14 cellular contexts compared by ENCODE assay signal in genomic region chr17:47803201-47803600, GRCh38. TPM values are rescaled to one million over a fixed set of nuclear protein-coding genes. Genes with fewer than 3 reads are reported as not detected.
"Had no signal": no experiment of that assay in that cellular context is flagged by ENCODE, and none has a peak within 500 bp of the region (broad histone marks: within the 10 kb centered on the region; RNA-seq: fewer than 3 reads in every experiment).

No MANE protein-coding gene starts in this region.

- DNase-seq: heart right ventricle; left ventricle myocardium inferior; lower lobe of right lung; naive B cell; occipital lobe; pancreas; small intestine; stimulated activated CD4-positive, alpha-beta T cell treated with anti-CD3 and anti-CD28 coated beads, Interleukin-12 subunit alpha, Interleukin-12 subunit beta, amount 100 ng/mL, for 4 hours; stimulated activated naive CD4-positive, alpha-beta T cell treated with Interleukin-2 at 50 U/mL for 16 hours; thyroid gland; uterus had no signal

RNA-seq across cellular contexts. Expression of gene LRRC46, which starts 28.3 kb away (rescaled TPM):
- total RNA-seq: frontal cortex, glomerular endothelial cell, occipital lobe, pulmonary artery endothelial cell had no signal

RNA-seq across cellular contexts. Expression of gene SP6, which starts 47.8 kb away (rescaled TPM):
- total RNA-seq: frontal cortex had no signal
